ENCODE assay signal across 1 cellular context in the genomic region with DNA sequence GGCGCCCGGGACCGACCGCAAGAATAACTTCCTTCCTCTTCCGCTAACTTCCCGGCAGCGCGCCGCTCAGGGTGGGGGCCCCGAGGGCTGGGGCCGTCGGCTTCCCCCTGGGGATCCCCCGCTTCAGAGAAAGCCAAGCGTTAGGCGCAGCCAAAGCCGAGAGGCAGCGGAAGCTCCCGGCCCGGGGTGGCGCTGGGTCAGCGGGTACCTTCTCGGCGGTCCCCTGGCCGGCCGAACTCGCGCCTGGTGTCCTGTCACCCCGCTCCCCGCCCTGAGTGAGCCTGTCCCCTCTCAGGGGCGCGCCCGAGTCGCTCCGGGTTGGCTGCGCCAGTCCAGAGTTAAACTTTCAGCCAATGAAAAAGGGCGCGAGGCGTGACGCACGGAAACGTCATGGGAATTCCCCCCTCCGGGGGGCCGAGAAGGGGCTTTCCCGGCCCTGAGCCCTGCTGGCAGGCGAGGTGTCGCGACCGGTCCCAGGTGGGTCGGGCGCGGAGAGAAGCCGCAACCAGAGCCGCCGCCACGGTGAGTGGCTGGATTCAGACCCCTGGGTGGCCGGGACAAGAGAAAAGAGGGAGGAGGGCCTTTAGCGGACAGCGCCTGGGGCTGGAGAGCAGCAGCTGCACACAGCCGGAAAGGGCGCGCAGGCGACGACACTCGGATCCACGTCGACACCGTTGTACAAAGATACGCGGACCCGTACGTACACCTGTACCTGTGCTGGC.
TF ChIP-seq lines count a peak whose summit lies in the region.

No MANE protein-coding gene starts in this region.

TF ChIP-seq in SK-N-SH, 30 proteins besides CTCF, POLR2A, EP300 and RAD21 (continued from another document):
- TF ChIP-seq RXRA (IDR thresholded peaks at IDR 0.05; ENCODE audit: borderline replicate concordance, low read depth) (no peak; the same call in 1 of the 2 replicates), RCOR1 (IDR thresholded peaks at IDR 0.05; ENCODE audit: low read length) (0 out of 2 replicates have a peak, but pooled peaks have one; percentile 30), MEF2A (IDR thresholded peaks at IDR 0.05; ENCODE audit: borderline replicate concordance, low read depth) (no peak), FOSL2 (IDR thresholded peaks at IDR 0.05; ENCODE audit: borderline replicate concordance, low read depth) (peak; percentile 19; the same call in 1 of the 2 replicates), TCF12 (IDR thresholded peaks at IDR 0.05) (peak; percentile 3; the same call in 1 of the 2 replicates), MXI1 (IDR thresholded peaks at IDR 0.05; ENCODE audit: low read depth, low read length) (peak; percentile 73), EZH2phosphoT487 (IDR thresholded peaks at IDR 0.05; ENCODE audit: borderline replicate concordance, low read depth) (no peak), ELF1 (IDR thresholded peaks at IDR 0.05) (peak; percentile 77), YY1 (IDR thresholded peaks at IDR 0.05; ENCODE audit: low read depth) (no peak), GABPA (IDR thresholded peaks at IDR 0.05; ENCODE audit: low read depth) (peak; percentile 59; the same call in 1 of the 2 replicates), FOXM1 (IDR thresholded peaks at IDR 0.05; ENCODE audit: low read depth) (peak; percentile 49; the same call in 1 of the 2 replicates), NRF1 (IDR thresholded peaks at IDR 0.05; ENCODE audit: low read depth, low read length) (no peak; the same call in 1 of the 2 replicates), CHD2 (IDR thresholded peaks at IDR 0.05; ENCODE audit: low read length, partially characterized antibody) (no peak), JUND (IDR thresholded peaks at IDR 0.05) (no peak), TAF1 (IDR thresholded peaks at IDR 0.05; ENCODE audit: borderline replicate concordance, low read depth, low read length) (no peak), TEAD4 (IDR thresholded peaks at IDR 0.05; ENCODE audit: borderline replicate concordance, insufficient read depth) (no peak), NFIC (IDR thresholded peaks at IDR 0.05; ENCODE audit: borderline replicate concordance) (no peak), FOXJ3 (CRISPR knock-in tag; IDR thresholded peaks at IDR 0.05) (no peak)
- TF ChIP-seq, protein P1, sequence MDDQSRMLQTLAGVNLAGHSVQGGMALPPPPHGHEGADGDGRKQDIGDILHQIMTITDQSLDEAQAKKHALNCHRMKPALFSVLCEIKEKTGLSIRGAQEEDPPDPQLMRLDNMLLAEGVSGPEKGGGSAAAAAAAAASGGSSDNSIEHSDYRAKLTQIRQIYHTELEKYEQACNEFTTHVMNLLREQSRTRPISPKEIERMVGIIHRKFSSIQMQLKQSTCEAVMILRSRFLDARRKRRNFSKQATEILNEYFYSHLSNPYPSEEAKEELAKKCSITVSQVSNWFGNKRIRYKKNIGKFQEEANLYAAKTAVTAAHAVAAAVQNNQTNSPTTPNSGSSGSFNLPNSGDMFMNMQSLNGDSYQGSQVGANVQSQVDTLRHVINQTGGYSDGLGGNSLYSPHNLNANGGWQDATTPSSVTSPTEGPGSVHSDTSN (IDR thresholded peaks at IDR 0.05): peak; percentile 61
- TF ChIP-seq, protein P2, sequence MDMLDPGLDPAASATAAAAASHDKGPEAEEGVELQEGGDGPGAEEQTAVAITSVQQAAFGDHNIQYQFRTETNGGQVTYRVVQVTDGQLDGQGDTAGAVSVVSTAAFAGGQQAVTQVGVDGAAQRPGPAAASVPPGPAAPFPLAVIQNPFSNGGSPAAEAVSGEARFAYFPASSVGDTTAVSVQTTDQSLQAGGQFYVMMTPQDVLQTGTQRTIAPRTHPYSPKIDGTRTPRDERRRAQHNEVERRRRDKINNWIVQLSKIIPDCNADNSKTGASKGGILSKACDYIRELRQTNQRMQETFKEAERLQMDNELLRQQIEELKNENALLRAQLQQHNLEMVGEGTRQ (IDR thresholded peaks at IDR 0.05; ENCODE audit: borderline replicate concordance, low read depth, low read length): no peak
- TF ChIP-seq, protein P3, sequence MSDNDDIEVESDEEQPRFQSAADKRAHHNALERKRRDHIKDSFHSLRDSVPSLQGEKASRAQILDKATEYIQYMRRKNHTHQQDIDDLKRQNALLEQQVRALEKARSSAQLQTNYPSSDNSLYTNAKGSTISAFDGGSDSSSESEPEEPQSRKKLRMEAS (IDR thresholded peaks at IDR 0.05; ENCODE audit: low read depth): peak; percentile 31; the same call in 1 of the 2 replicates
- TF ChIP-seq, protein P4, sequence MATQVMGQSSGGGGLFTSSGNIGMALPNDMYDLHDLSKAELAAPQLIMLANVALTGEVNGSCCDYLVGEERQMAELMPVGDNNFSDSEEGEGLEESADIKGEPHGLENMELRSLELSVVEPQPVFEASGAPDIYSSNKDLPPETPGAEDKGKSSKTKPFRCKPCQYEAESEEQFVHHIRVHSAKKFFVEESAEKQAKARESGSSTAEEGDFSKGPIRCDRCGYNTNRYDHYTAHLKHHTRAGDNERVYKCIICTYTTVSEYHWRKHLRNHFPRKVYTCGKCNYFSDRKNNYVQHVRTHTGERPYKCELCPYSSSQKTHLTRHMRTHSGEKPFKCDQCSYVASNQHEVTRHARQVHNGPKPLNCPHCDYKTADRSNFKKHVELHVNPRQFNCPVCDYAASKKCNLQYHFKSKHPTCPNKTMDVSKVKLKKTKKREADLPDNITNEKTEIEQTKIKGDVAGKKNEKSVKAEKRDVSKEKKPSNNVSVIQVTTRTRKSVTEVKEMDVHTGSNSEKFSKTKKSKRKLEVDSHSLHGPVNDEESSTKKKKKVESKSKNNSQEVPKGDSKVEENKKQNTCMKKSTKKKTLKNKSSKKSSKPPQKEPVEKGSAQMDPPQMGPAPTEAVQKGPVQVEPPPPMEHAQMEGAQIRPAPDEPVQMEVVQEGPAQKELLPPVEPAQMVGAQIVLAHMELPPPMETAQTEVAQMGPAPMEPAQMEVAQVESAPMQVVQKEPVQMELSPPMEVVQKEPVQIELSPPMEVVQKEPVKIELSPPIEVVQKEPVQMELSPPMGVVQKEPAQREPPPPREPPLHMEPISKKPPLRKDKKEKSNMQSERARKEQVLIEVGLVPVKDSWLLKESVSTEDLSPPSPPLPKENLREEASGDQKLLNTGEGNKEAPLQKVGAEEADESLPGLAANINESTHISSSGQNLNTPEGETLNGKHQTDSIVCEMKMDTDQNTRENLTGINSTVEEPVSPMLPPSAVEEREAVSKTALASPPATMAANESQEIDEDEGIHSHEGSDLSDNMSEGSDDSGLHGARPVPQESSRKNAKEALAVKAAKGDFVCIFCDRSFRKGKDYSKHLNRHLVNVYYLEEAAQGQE (IDR thresholded peaks at IDR 0.05; ENCODE audit: low read depth, low read length): peak; percentile 54
- TF ChIP-seq, protein P5, sequence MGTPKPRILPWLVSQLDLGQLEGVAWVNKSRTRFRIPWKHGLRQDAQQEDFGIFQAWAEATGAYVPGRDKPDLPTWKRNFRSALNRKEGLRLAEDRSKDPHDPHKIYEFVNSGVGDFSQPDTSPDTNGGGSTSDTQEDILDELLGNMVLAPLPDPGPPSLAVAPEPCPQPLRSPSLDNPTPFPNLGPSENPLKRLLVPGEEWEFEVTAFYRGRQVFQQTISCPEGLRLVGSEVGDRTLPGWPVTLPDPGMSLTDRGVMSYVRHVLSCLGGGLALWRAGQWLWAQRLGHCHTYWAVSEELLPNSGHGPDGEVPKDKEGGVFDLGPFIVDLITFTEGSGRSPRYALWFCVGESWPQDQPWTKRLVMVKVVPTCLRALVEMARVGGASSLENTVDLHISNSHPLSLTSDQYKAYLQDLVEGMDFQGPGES (IDR thresholded peaks at IDR 0.05; ENCODE audit: low read depth, low read length): no peak
- TF ChIP-seq, protein P6, sequence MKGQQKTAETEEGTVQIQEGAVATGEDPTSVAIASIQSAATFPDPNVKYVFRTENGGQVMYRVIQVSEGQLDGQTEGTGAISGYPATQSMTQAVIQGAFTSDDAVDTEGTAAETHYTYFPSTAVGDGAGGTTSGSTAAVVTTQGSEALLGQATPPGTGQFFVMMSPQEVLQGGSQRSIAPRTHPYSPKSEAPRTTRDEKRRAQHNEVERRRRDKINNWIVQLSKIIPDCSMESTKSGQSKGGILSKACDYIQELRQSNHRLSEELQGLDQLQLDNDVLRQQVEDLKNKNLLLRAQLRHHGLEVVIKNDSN (IDR thresholded peaks at IDR 0.05; ENCODE audit: borderline replicate concordance, low read depth): peak; percentile 4; the same call in 1 of the 2 replicates
